1 cellular context compared by ENCODE assay signal in genomic region chr5:57692582-57693487, GRCh38.
TF ChIP-seq lines count a peak whose summit lies in the region.

No MANE protein-coding gene starts in this region.

TF ChIP-seq in HepG2, 621 proteins besides CTCF, POLR2A, EP300 and RAD21 (continued from another document and continues in another):
- TF ChIP-seq AKNA (CRISPR knock-in tag; IDR thresholded peaks at IDR 0.05; ENCODE audit: borderline replicate concordance) (no peak), JUN (CRISPR knock-in tag; IDR thresholded peaks at IDR 0.05) (peak; percentile 98), GABPB1 (CRISPR knock-in tag; IDR thresholded peaks at IDR 0.05) (peak; percentile 31; the same call in 1 of the 2 replicates), YEATS4 (CRISPR knock-in tag; IDR thresholded peaks at IDR 0.05; ENCODE audit: borderline replicate concordance) (no peak), ZNF251 (CRISPR knock-in tag; IDR thresholded peaks at IDR 0.05) (no peak), HNRNPLL (IDR thresholded peaks at IDR 0.05; ENCODE audit: low read depth, low read length, poor library complexity, severe bottlenecking) (no peak), ZEB1 (IDR thresholded peaks at IDR 0.05; ENCODE audit: insufficient replicate concordance, low read depth) (no peak), IRF2 (CRISPR knock-in tag; IDR thresholded peaks at IDR 0.05) (no peak; the same call in 1 of the 2 replicates), NR1H2 (CRISPR knock-in tag; IDR thresholded peaks at IDR 0.05; ENCODE audit: borderline replicate concordance, low read depth) (no peak), BRD4 (CRISPR knock-in tag; IDR thresholded peaks at IDR 0.05) (no peak), NR0B2 (CRISPR knock-in tag; IDR thresholded peaks at IDR 0.05) (no peak), ZNF24 (IDR thresholded peaks at IDR 0.05) (0 out of 2 replicates have a peak, but pooled peaks have one; percentile 36), MYPOP (CRISPR knock-in tag; IDR thresholded peaks at IDR 0.05) (no peak), ZNF264 (CRISPR knock-in tag; IDR thresholded peaks at IDR 0.05) (no peak), PAXIP1 (CRISPR knock-in tag; conservative IDR thresholded peaks at IDR 0.05) (peak; percentile 77), ZBTB38 (CRISPR knock-in tag; IDR thresholded peaks at IDR 0.05) (0 out of 2 replicates have a peak, but pooled peaks have one; percentile 18), REST (IDR thresholded peaks at IDR 0.05; ENCODE audit: borderline replicate concordance in 1 of 2, low read depth in 1 of 2, low read length in 2 of 2) (no peak), ZNF782 (CRISPR knock-in tag; IDR thresholded peaks at IDR 0.05; ENCODE audit: borderline replicate concordance) (no peak), ZNF780A (CRISPR knock-in tag; IDR thresholded peaks at IDR 0.05) (no peak), PHF8 (CRISPR knock-in tag; IDR thresholded peaks at IDR 0.05) (no peak), RELA (CRISPR knock-in tag; IDR thresholded peaks at IDR 0.05) (no peak), ZNF205 (CRISPR knock-in tag; IDR thresholded peaks at IDR 0.05) (0 out of 2 replicates have a peak, but pooled peaks have one; percentile 14), CHCHD3 (CRISPR knock-in tag; IDR thresholded peaks at IDR 0.05) (no peak), BCL3 (CRISPR knock-in tag; IDR thresholded peaks at IDR 0.05) (no peak), ZBTB7A (CRISPR knock-in tag; IDR thresholded peaks at IDR 0.05) (no peak), ZNF512B (CRISPR knock-in tag; IDR thresholded peaks at IDR 0.05; ENCODE audit: borderline replicate concordance) (no peak), NFAT5 (CRISPR knock-in tag; IDR thresholded peaks at IDR 0.05) (no peak), NR2F2 (IDR thresholded peaks at IDR 0.05; ENCODE audit: borderline replicate concordance, low read depth) (peak; percentile 68), NR2F1 (CRISPR knock-in tag; IDR thresholded peaks at IDR 0.05) (peak; percentile 26 to 60; a peak in 3 of 4 replicates), MED8 (CRISPR knock-in tag; IDR thresholded peaks at IDR 0.05; ENCODE audit: insufficient replicate concordance) (no peak), TAF15 (IDR thresholded peaks at IDR 0.05; ENCODE audit: low read depth, low read length, poor library complexity, severe bottlenecking) (no peak), HDAC6 (IDR thresholded peaks at IDR 0.05; ENCODE audit: low read depth, low read length) (no peak)
